Comparison of ENCODE assay signal across 5 cellular contexts in the genomic region with DNA sequence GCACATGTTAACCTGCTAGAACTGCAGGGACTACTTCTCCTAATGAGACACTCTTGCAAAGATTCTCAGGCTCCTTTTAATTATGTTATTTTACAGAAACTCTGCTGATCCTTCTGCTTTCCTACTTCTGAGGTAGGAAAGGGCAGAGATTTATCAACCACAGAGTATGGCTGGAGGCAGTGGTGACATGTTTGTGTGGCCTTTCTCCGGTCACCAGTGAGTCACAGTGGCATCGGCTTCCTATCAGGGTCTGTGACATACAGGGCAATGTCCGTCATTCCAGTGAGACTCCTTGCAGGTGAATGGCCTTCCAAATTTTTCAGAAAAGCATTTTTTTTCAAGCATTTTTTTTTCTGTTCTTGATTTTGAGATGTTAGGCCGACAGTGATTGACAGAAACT.
"Had no signal": no experiment of that assay in that cellular context is flagged by ENCODE, and none has a peak within 500 bp of the region (broad histone marks: within the 10 kb centered on the region; RNA-seq: fewer than 3 reads in every experiment).

No MANE protein-coding gene starts in this region.

- ATAC-seq: K562 had no signal

- H3K4me2 ChIP-seq: GM23338 had no signal

- DNase-seq: H9, HCEC 1CT, IMR-90 had no signal

- H2AFZ ChIP-seq: GM23338 had no signal

- H3K4me3 ChIP-seq: GM23338, K562 had no signal
